ENCODE assay signal across 25 cellular contexts in the genomic region with DNA sequence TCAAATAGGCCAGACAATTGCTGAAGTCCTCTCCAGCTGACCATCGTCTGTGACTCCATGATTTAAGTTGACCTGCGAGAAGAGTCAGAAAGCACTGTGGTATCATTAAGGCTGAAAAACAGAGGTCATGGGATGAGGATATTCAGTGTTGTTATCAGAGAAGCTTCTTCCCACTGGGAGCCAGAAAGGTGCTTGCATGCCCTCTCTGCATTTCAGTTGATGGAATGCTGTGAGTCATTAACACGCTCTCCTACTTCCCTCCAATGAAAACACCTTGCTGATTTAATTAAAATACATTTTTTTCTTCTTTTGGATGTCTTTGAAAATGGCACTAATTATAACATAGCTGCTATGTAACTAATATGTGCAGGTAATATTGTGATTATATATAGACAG.
"Had no signal": no experiment of that assay in that cellular context is flagged by ENCODE, and none has a peak within 500 bp of the region (broad histone marks: within the 10 kb centered on the region; RNA-seq: fewer than 3 reads in every experiment).

No MANE protein-coding gene starts in this region.

- H3K27ac ChIP-seq: hepatocyte, left ventricle myocardium inferior, right atrium auricular region, spleen, thoracic aorta, upper lobe of left lung, VCaP had no signal

- H3K4me1 Mint-ChIP-seq: activated naive CD4-positive, alpha-beta T cell treated with anti-CD3 and anti-CD28 coated beads, Interleukin-2, amount 50 U/mL, for 24 hours; natural killer cell had no signal

- DNase-seq: activated CD4-positive, alpha-beta T cell treated with anti-CD3 and anti-CD28 coated beads, Interleukin-2, amount 50 U/mL, for 1 hour; activated CD4-positive, CD25-positive, alpha-beta regulatory T cell treated with anti-CD3 and anti-CD28 coated beads, Interleukin-2, amount 50 U/mL, for 72 hours; activated CD8-positive, alpha-beta T cell treated with anti-CD3 and anti-CD28 coated beads, Interleukin-2, amount 10 ng/mL, durations not matched to agents 7 days and 5 days; activated gamma-delta T cell treated with Interleukin-2 at 50 U/mL for 16 hours; anterior cingulate cortex; caudate nucleus; effector CD4-positive, alpha-beta T cell; glutamatergic neuron; kidney; left ventricle myocardium inferior; midbrain; natural killer cell; spleen; stimulated activated CD4-positive, alpha-beta T cell treated with anti-CD3 and anti-CD28 coated beads, Interleukin-4, amount 100 ng/mL, for 1 hour; stimulated activated naive CD4-positive, alpha-beta T cell; upper lobe of left lung had no signal

- ATAC-seq: activated CD8-positive, alpha-beta T cell treated with anti-CD3 and anti-CD28 coated beads, Interleukin-2, amount 10 ng/mL, durations not matched to agents 7 days and 5 days; natural killer cell had no signal

- H3K36me3 Mint-ChIP-seq: activated naive CD4-positive, alpha-beta T cell treated with anti-CD3 and anti-CD28 coated beads, Interleukin-2, amount 50 U/mL, for 24 hours; brain; natural killer cell had no signal

- H3K4me2 ChIP-seq: hepatocyte had no signal

- H3K27me3 Mint-ChIP-seq: brain; dendritic cell treated with granulocyte-macrophage colony-stimulating factor and Interleukin-4, amounts not matched to agents 40 ng/mL and 50 ng/mL, for 4 days had no signal

- H3K4me3 ChIP-seq: hepatocyte, left ventricle myocardium inferior, right atrium auricular region, spleen, thoracic aorta, upper lobe of left lung had no signal

- H3K4me3 Mint-ChIP-seq: activated CD8-positive, alpha-beta T cell treated with anti-CD3 and anti-CD28 coated beads, Interleukin-2, amount 10 ng/mL, durations not matched to agents 7 days and 5 days; activated naive CD4-positive, alpha-beta T cell treated with anti-CD3 and anti-CD28 coated beads, Interleukin-2, amount 50 U/mL, for 24 hours; brain; dendritic cell treated with granulocyte-macrophage colony-stimulating factor and Interleukin-4, amounts not matched to agents 40 ng/mL and 50 ng/mL, for 4 days; natural killer cell had no signal

- H3K79me2 ChIP-seq: hepatocyte had no signal

- H3K27ac Mint-ChIP-seq: activated CD8-positive, alpha-beta T cell treated with anti-CD3 and anti-CD28 coated beads, Interleukin-2, amount 10 ng/mL, durations not matched to agents 7 days and 5 days; activated naive CD4-positive, alpha-beta T cell treated with anti-CD3 and anti-CD28 coated beads, Interleukin-2, amount 50 U/mL, for 24 hours; dendritic cell treated with granulocyte-macrophage colony-stimulating factor and Interleukin-4, amounts not matched to agents 40 ng/mL and 50 ng/mL, for 4 days; natural killer cell; progenitor cell of endocrine pancreas had no signal

- H3K4me1 ChIP-seq: right atrium auricular region, spleen, upper lobe of left lung had no signal

- FAIRE-seq: frontal cortex, kidney had no signal

- H3K27me3 ChIP-seq: right atrium auricular region, spleen, upper lobe of left lung had no signal

- H3K36me3 ChIP-seq: left ventricle myocardium inferior, right atrium auricular region, spleen, thoracic aorta, upper lobe of left lung had no signal

- H2AFZ ChIP-seq: hepatocyte had no signal

- H3K9me3 Mint-ChIP-seq: activated naive CD4-positive, alpha-beta T cell treated with anti-CD3 and anti-CD28 coated beads, Interleukin-2, amount 50 U/mL, for 24 hours; brain had no signal

- H3K9me3 ChIP-seq: left ventricle myocardium inferior, right atrium auricular region, spleen, thoracic aorta, upper lobe of left lung had no signal
